8 cellular contexts compared by ENCODE assay signal in genomic region chr21:36113647-36114428, GRCh38. TPM values are rescaled to one million over a fixed set of nuclear protein-coding genes. Genes with fewer than 3 reads are reported as not detected.
A peak's percentile ranks its signal among the peaks of the same experiment; 100 is the strongest.
DNase-seq lines count a peak whose midpoint lies in the region; ATAC-seq and TF ChIP-seq lines count a peak whose summit lies in the region.

No MANE protein-coding gene starts in this region.

- ATAC-seq in lower lobe of right lung: peak; percentile 86 to 88
- ATAC-seq in HG02973 (IDR thresholded peaks at IDR 0.05; ENCODE audit: unreplicated experiment): no peak
- ATAC-seq in GM18858 (IDR thresholded peaks at IDR 0.05; ENCODE audit: unreplicated experiment): no peak

- H3K27ac ChIP-seq in ACC112 (ENCODE audit: low read depth, low read length) (no peak overlapping the region), lower lobe of right lung (peak overlapping the region; percentile 70), tibial artery (no peak overlapping the region)

- peaks cover 7% of the 10 kb centered on the region for H3K4me1 ChIP-seq in ACC112 (ENCODE audit: control insufficient read depth, insufficient read depth, low read length, unreplicated experiment)
- H3K4me1 ChIP-seq in lower lobe of right lung: peaks cover 21% of the 10 kb centered on the region
- H3K4me1 ChIP-seq in tibial artery: peaks cover 0 to 11% (median 0%) of the 10 kb centered on the region in 4 donors

- no peak for TF ChIP-seq CTCF in lower lobe of right lung (IDR thresholded peaks at IDR 0.05)
- TF ChIP-seq CTCF in tibial artery (IDR thresholded peaks at IDR 0.05): no peak

- H3K79me2 ChIP-seq in ACC112 (ENCODE audit: control insufficient read depth, insufficient read depth, low read length, unreplicated experiment): no peaks in the 10 kb centered on the region

- no peaks in the 10 kb centered on the region for H3K36me3 ChIP-seq in ACC112 (ENCODE audit: insufficient read depth, low read length)
- no peaks in the 10 kb centered on the region for H3K36me3 ChIP-seq in lower lobe of right lung
- H3K36me3 ChIP-seq in tibial artery: no peaks in the 10 kb centered on the region

- H3K9me3 ChIP-seq in lower lobe of right lung (no peaks in the 10 kb centered on the region), tibial artery (no peaks in the 10 kb centered on the region)

- intact Hi-C loops in lower lobe of right lung (cut with DNase I) (no loop called here), tibial artery (cut with DNase I; ENCODE audit: low total_unique reads) (loop anchor here (10.0 kb wide), 1 partner anchor 59 kb away; no protein-coding TSS in a partner anchor)

- peak overlapping the region; percentile 58 for H3K4me3 ChIP-seq in ACC112 (ENCODE audit: low read depth, low read length)
- H3K4me3 ChIP-seq in lower lobe of right lung: peak overlapping the region; percentile 51
- H3K4me3 ChIP-seq in tibial artery: no peak overlapping the region

- DNase-seq in NCI-H146 treated with DMSO at 0.1 percent for 48 hours (lab: John Stamatoyannopoulos, UW; ENCODE audit: unreplicated experiment): peak; percentile 62
- peak; percentile 34 for DNase-seq in activated T-cell treated with anti-CD3 and anti-CD28 coated beads for 4 hours
- DNase-seq in lower lobe of right lung: peak; percentile 90
- no peak for DNase-seq in pons (ENCODE audit: low spot score)
- DNase-seq in tibial artery: no peak

- no peaks in the 10 kb centered on the region for H3K27me3 ChIP-seq in ACC112 (ENCODE audit: insufficient read depth, low read length)
- no peaks in the 10 kb centered on the region for H3K27me3 ChIP-seq in lower lobe of right lung (ENCODE audit: low read depth)
- H3K27me3 ChIP-seq in tibial artery: no peaks in the 10 kb centered on the region

- peak overlapping the region; percentile 80 for H2AFZ ChIP-seq in ACC112 (ENCODE audit: low read length, unreplicated experiment)

RNA-seq across cellular contexts. Expression of gene CBR3, which starts 21.0 kb away (rescaled TPM):
- 4.3 TPM for total RNA-seq in lower lobe of right lung

RNA-seq across cellular contexts. Expression of gene DOP1B, which starts 42.8 kb away (rescaled TPM):
- 24.6 TPM for total RNA-seq in lower lobe of right lung

RNA-seq across cellular contexts. Expression of gene CBR1, which starts 44.0 kb away (rescaled TPM):
- total RNA-seq in lower lobe of right lung: 72.9 TPM

RNA-seq across cellular contexts. Expression of gene SETD4, which starts 53.5 kb away (rescaled TPM):
- total RNA-seq in lower lobe of right lung: 19.4 TPM

Comparison
In these comparisons a context has a peak if more than half of its experiments do, and no peak if none do; other contexts are left out.
1. H3K4me3 ChIP-seq: peak in ACC112 (single experiment) and lower lobe of right lung (single experiment); none in tibial artery (0 of 2).
2. DNase-seq: peak in NCI-H146 treated with DMSO at 0.1 percent for 48 hours (single experiment), activated T-cell treated with anti-CD3 and anti-CD28 coated beads for 4 hours (single experiment) and lower lobe of right lung (single experiment); none in pons (single experiment) and tibial artery (0 of 2).
3. ATAC-seq: peak in lower lobe of right lung (2 of 2); none in HG02973 (single experiment) and GM18858 (single experiment).